In the genomic region with DNA sequence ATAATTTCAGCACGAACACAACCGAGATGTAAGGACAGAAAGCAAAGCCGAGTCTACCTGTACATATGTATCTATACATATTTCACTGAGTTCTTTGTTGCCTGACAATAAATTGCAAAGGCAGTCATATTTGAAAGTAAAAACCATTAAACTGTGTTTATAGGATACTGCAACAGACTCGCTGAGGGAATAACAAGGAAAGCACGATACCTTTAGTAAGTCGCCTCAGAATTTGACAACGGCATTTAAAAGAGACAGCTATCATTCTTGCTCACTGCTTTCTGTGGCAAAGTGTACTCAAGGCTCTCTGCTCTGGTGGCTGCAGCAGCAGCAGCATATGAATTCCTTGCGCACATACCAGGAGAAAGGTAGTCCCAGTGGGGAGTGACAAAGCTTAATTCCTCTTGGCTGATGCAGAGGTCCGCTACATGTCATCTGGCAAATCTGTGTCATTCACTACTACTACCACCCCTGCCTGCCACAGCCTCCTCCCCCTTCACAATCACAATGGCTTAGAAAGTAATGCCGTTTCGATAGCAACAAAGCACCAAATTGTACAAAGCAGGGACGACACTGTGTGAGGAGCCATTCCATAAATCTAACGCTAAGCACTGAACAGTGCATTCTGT, we compare ENCODE assay signal across 8 cellular contexts. TPM values are rescaled to one million over a fixed set of nuclear protein-coding genes. Genes with fewer than 3 reads are reported as not detected.
A peak's percentile ranks its signal among the peaks of the same experiment; 100 is the strongest.
DNase-seq lines count a peak whose midpoint lies in the region; ATAC-seq lines count a peak whose summit lies in the region.
"Had no signal": no experiment of that assay in that cellular context is flagged by ENCODE, and none has a peak within 500 bp of the region (broad histone marks: within the 10 kb centered on the region; RNA-seq: fewer than 3 reads in every experiment).

A gene with protein sequence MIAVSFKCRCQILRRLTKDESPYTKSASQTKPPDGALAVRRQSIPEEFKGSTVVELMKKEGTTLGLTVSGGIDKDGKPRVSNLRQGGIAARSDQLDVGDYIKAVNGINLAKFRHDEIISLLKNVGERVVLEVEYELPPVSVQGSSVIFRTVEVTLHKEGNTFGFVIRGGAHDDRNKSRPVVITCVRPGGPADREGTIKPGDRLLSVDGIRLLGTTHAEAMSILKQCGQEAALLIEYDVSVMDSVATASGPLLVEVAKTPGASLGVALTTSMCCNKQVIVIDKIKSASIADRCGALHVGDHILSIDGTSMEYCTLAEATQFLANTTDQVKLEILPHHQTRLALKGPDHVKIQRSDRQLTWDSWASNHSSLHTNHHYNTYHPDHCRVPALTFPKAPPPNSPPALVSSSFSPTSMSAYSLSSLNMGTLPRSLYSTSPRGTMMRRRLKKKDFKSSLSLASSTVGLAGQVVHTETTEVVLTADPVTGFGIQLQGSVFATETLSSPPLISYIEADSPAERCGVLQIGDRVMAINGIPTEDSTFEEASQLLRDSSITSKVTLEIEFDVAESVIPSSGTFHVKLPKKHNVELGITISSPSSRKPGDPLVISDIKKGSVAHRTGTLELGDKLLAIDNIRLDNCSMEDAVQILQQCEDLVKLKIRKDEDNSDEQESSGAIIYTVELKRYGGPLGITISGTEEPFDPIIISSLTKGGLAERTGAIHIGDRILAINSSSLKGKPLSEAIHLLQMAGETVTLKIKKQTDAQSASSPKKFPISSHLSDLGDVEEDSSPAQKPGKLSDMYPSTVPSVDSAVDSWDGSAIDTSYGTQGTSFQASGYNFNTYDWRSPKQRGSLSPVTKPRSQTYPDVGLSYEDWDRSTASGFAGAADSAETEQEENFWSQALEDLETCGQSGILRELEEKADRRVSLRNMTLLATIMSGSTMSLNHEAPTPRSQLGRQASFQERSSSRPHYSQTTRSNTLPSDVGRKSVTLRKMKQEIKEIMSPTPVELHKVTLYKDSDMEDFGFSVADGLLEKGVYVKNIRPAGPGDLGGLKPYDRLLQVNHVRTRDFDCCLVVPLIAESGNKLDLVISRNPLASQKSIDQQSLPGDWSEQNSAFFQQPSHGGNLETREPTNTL (minus strand): TSS at position 437 of the 629 bp plus-strand sequence. CDS start 172 bp downstream, at position 265.

- H3K9ac ChIP-seq in skeletal muscle tissue (ENCODE audit: low read depth in 1 of 3, low read length in 3 of 3) = no peak within 1 kb of the TSS

- no peak for ATAC-seq in HG03159 (IDR thresholded peaks at IDR 0.05; ENCODE audit: unreplicated experiment)
- ATAC-seq in GM19455 (IDR thresholded peaks at IDR 0.05; ENCODE audit: unreplicated experiment) = no peak

- H3K4me1 ChIP-seq in skeletal muscle tissue (ENCODE audit: control insufficient read depth in 3 of 3, insufficient read depth in 3 of 3, low read length in 3 of 3) = peaks cover 0 to 3% (median 2%) of the 10 kb centered on the region in 3 donors

- H3K27me3 ChIP-seq in skeletal muscle tissue (ENCODE audit: control insufficient read depth in 3 of 3, insufficient read depth in 3 of 3, low read length in 3 of 3) = peaks cover 0 to 3% (median 0%) of the 10 kb centered on the region in 3 donors

- peak within 1 kb of the TSS; percentile 47 to 68 (median 57) for H3K4me3 ChIP-seq in skeletal muscle tissue (ENCODE audit: low read length in 3 of 3)

- H3K9me3 ChIP-seq in skeletal muscle tissue (ENCODE audit: control insufficient read depth in 3 of 3, low read length in 3 of 3) = no peaks in the 10 kb centered on the region

- DNase-seq in NCI-H128 (lab: John Stamatoyannopoulos, UW; ENCODE audit: unreplicated experiment) (peak; percentile 28), SHP77 treated with DMSO at 0.1 percent for 48 hours (lab: John Stamatoyannopoulos, UW) (peak; percentile 35), inferior parietal cortex (ENCODE audit: extremely low spot score) (peak; percentile 32)
- no peak for DNase-seq in activated CD4-positive, alpha-beta T cell treated with anti-CD3 and anti-CD28 coated beads for 48 hours
- DNase-seq: activated CD4-positive, alpha-beta memory T cell treated with anti-CD3 and anti-CD28 coated beads, Interleukin-2, amount 10 ng/mL, durations not matched to agents 7 days and 5 days had no signal

- no peak within 1 kb of the TSS for H3K27ac ChIP-seq in skeletal muscle tissue (ENCODE audit: low read depth, low read length)

- no peaks in the 10 kb centered on the region for H3K36me3 ChIP-seq in skeletal muscle tissue (ENCODE audit: control insufficient read depth in 3 of 3, insufficient read depth in 3 of 3, low read length in 3 of 3)

RNA-seq across cellular contexts. Expression of the gene that starts here (rescaled TPM):
- total RNA-seq in skeletal muscle tissue = 3.1 TPM
